Comparison of ENCODE assay signal across 16 cellular contexts in the genomic region with DNA sequence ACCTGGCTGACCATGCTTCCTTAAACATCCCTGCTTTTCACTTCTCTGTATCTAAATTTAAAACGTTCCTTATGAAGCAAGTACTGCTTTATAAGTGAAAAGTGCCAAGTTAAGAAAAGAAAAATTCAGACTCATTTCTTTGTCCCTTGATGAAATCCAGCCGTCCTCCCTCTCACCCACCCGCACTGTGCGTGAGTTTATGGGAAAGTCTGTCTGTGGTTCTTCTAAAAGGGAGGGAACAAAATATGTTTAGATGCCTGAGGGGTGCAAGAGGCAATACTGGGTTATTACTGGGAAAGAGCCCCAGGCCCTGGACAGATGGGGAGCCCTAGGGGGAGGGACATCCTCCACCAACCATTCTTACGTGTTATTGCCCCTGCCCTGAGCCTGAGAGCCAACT. TPM values are rescaled to one million over a fixed set of nuclear protein-coding genes. Genes with fewer than 3 reads are reported as not detected.
DNase-seq lines count a peak whose midpoint lies in the region; ATAC-seq and TF ChIP-seq lines count a peak whose summit lies in the region.
"Had no signal": no experiment of that assay in that cellular context is flagged by ENCODE, and none has a peak within 500 bp of the region (broad histone marks: within the 10 kb centered on the region; RNA-seq: fewer than 3 reads in every experiment).

No MANE protein-coding gene starts in this region.

- H3K9me3 Mint-ChIP-seq in CD8-positive, alpha-beta T cell: no peaks in the 10 kb centered on the region
- H3K9me3 Mint-ChIP-seq in mesothelial cell of epicardium: no peaks in the 10 kb centered on the region
- no peaks in the 10 kb centered on the region for H3K9me3 Mint-ChIP-seq in stimulated activated naive B cell treated with anti-CD40 and anti-IgM and Interleukin-4, amounts not matched to agents 10 μg/mL and 1 μg/mL and 100 μg/mL, for 72 hours
- H3K9me3 Mint-ChIP-seq: CD4-positive, alpha-beta memory T cell; GM23338 had no signal

- in situ Hi-C loops in HAP-1 (cut with MboI; ENCODE audit: low sequenced_read_pairs): no loop called here

- H3K27me3 ChIP-seq in CD8-positive, alpha-beta T cell (ENCODE audit: insufficient read depth, low read length): no peaks in the 10 kb centered on the region
- H3K27me3 ChIP-seq in NT2/D1 (ENCODE audit: insufficient read depth, insufficient read length) (no peaks in the 10 kb centered on the region), HAP-1 (ENCODE audit: low read depth) (no peaks in the 10 kb centered on the region)

- POLR2A ChIA-PET in CD8-positive, alpha-beta T cell (lab: Charles Lee): no interaction called here

- CTCF ChIA-PET in CD8-positive, alpha-beta T cell (lab: Charles Lee): interaction anchor here (1.2 kb wide), 1 partner anchor 65 kb away, joined by 3 read pairs; no protein-coding TSS in a partner anchor

- intact Hi-C loops in CD8-positive, alpha-beta T cell (cut with DNase I, micrococcal nuclease): loop anchor here (5.0 to 10.0 kb wide), 2 partner anchors 150 to 278 kb away; partner anchors contain the start of gene SMIM29 (in 1 of the 2)

- H3K27me3 Mint-ChIP-seq in CD8-positive, alpha-beta T cell (ENCODE audit: low read depth): no peaks in the 10 kb centered on the region
- H3K27me3 Mint-ChIP-seq in mesothelial cell of epicardium (ENCODE audit: low read depth): peaks cover 8% of the 10 kb centered on the region
- no peaks in the 10 kb centered on the region for H3K27me3 Mint-ChIP-seq in stimulated activated naive B cell treated with anti-CD40 and anti-IgM and Interleukin-4, amounts not matched to agents 10 μg/mL and 1 μg/mL and 100 μg/mL, for 72 hours
- H3K27me3 Mint-ChIP-seq: B cell; CD4-positive, alpha-beta memory T cell had no signal

- no peaks in the 10 kb centered on the region for H3K36me3 ChIP-seq in CD8-positive, alpha-beta T cell (ENCODE audit: insufficient read depth, low read length)
- H3K36me3 ChIP-seq in NT2/D1 (ENCODE audit: insufficient read depth, insufficient read length, low read length): no peaks in the 10 kb centered on the region
- no peaks in the 10 kb centered on the region for H3K36me3 ChIP-seq in HAP-1 (replicated peaks)

- H3K4me1 ChIP-seq in CD8-positive, alpha-beta T cell (ENCODE audit: insufficient read depth, low read length): peaks cover 7% of the 10 kb centered on the region
- H3K4me1 ChIP-seq in NT2/D1 (ENCODE audit: insufficient read depth, insufficient read length) (peaks cover 21% of the 10 kb centered on the region), HAP-1 (peaks cover 9% of the 10 kb centered on the region)

- H3K27ac Mint-ChIP-seq in CD8-positive, alpha-beta T cell: peak overlapping the region; percentile 53
- peak overlapping the region; percentile 18 for H3K27ac Mint-ChIP-seq in mesothelial cell of epicardium
- peak overlapping the region; percentile 9 for H3K27ac Mint-ChIP-seq in stimulated activated naive B cell treated with anti-CD40 and anti-IgM and Interleukin-4, amounts not matched to agents 10 μg/mL and 1 μg/mL and 100 μg/mL, for 72 hours
- H3K27ac Mint-ChIP-seq: GM23338 had no signal

- H3K4me3 ChIP-seq in CD8-positive, alpha-beta T cell (ENCODE audit: low read depth, low read length): no peak overlapping the region
- H3K4me3 ChIP-seq in NT2/D1 (ENCODE audit: insufficient read length, low read depth): no peak overlapping the region
- H3K4me3 ChIP-seq in HAP-1: no peak overlapping the region
- H3K4me3 ChIP-seq: GM23338 had no signal

- no peaks in the 10 kb centered on the region for H3K36me3 Mint-ChIP-seq in CD8-positive, alpha-beta T cell
- H3K36me3 Mint-ChIP-seq in mesothelial cell of epicardium: no peaks in the 10 kb centered on the region
- no peaks in the 10 kb centered on the region for H3K36me3 Mint-ChIP-seq in stimulated activated naive B cell treated with anti-CD40 and anti-IgM and Interleukin-4, amounts not matched to agents 10 μg/mL and 1 μg/mL and 100 μg/mL, for 72 hours
- H3K36me3 Mint-ChIP-seq: CD4-positive, alpha-beta memory T cell had no signal

- peak overlapping the region; percentile 17 for H3K9ac ChIP-seq in NT2/D1 (ENCODE audit: insufficient read length, low read depth)

- ATAC-seq in CD8-positive, alpha-beta T cell: no peak
- ATAC-seq in stimulated activated naive B cell treated with anti-CD40 and anti-IgM and Interleukin-4, amounts not matched to agents 10 μg/mL and 1 μg/mL and 100 μg/mL, for 72 hours (replicated peaks): no peak
- ATAC-seq: GM23338 had no signal

- H3K4me3 Mint-ChIP-seq in CD8-positive, alpha-beta T cell: no peak overlapping the region
- H3K4me3 Mint-ChIP-seq in mesothelial cell of epicardium: no peak overlapping the region
- H3K4me3 Mint-ChIP-seq in stimulated activated naive B cell treated with anti-CD40 and anti-IgM and Interleukin-4, amounts not matched to agents 10 μg/mL and 1 μg/mL and 100 μg/mL, for 72 hours: no peak overlapping the region
- H3K4me3 Mint-ChIP-seq: CD4-positive, alpha-beta memory T cell; GM23338 had no signal

- DNase-seq in CD8-positive, alpha-beta T cell: no peak
- DNase-seq in NT2/D1 (ENCODE audit: low read depth, low spot score) (no peak), mesothelial cell of epicardium (ENCODE audit: low spot score in 2 of 2, unreplicated experiment in 2 of 2) (no peak), NAMALWA (ENCODE audit: low spot score) (no peak), HAP-1 (ENCODE audit: low spot score in 2 of 2) (no peak)
- no peak for DNase-seq in stimulated activated naive B cell treated with anti-CD40 and anti-IgM and Interleukin-4, amounts not matched to agents 10 μg/mL and 1 μg/mL and 100 μg/mL, for 72 hours
- no peak for DNase-seq in stimulated activated CD4-positive, alpha-beta T cell treated with anti-CD3 and anti-CD28 coated beads, Interleukin-12 subunit alpha, Interleukin-12 subunit beta, amount 100 ng/mL, for 4 hours
- DNase-seq: CD4-positive, alpha-beta memory T cell; COR-L47; DMS153; DMS79 treated with DMSO at 0.1 percent for 48 hours; EL; GDM1 had no signal

- peaks cover 14% of the 10 kb centered on the region for H3K4me1 Mint-ChIP-seq in CD8-positive, alpha-beta T cell (ENCODE audit: low read depth)
- peaks cover 9% of the 10 kb centered on the region for H3K4me1 Mint-ChIP-seq in mesothelial cell of epicardium
- peaks cover 13 to 15% of the 10 kb centered on the region in 2 donors for H3K4me1 Mint-ChIP-seq in stimulated activated naive B cell treated with anti-CD40 and anti-IgM and Interleukin-4, amounts not matched to agents 10 μg/mL and 1 μg/mL and 100 μg/mL, for 72 hours

- no peaks in the 10 kb centered on the region for H3K9me3 ChIP-seq in CD8-positive, alpha-beta T cell (ENCODE audit: low read length)
- H3K9me3 ChIP-seq in NT2/D1 (ENCODE audit: insufficient read depth, low read length) (no peaks in the 10 kb centered on the region), HAP-1 (no peaks in the 10 kb centered on the region)

- TF ChIP-seq CTCF in CD8-positive, alpha-beta T cell (IDR thresholded peaks at IDR 0.05): no peak
- no peak for TF ChIP-seq CTCF in mesothelial cell of epicardium (IDR thresholded peaks at IDR 0.05; ENCODE audit: unreplicated experiment)

- H3K27ac ChIP-seq in CD8-positive, alpha-beta T cell (ENCODE audit: low read depth, low read length): no peak overlapping the region

RNA-seq across cellular contexts. Expression of gene SPDEF, which starts 31.1 kb away (rescaled TPM):
- under 1 TPM; 0.22 to 0.43 TPM for total RNA-seq in CD8-positive, alpha-beta T cell
- 0.34 to 0.50 TPM (median 0.40 TPM) in 3 replicates for total RNA-seq in mesothelial cell of epicardium
- total RNA-seq: A172; B cell; CD4-positive, alpha-beta memory T cell had no signal

RNA-seq across cellular contexts. Expression of gene PACSIN1, which starts 59.1 kb away (rescaled TPM):
- total RNA-seq in CD8-positive, alpha-beta T cell: 1 to 10 TPM; 1.7 to 2.4 TPM
- total RNA-seq in mesothelial cell of epicardium: 3.3 to 4.5 TPM (median 3.6 TPM) in 3 replicates
- total RNA-seq: A172 had no signal
